Comparison of ENCODE assay signal across 17 cellular contexts in the genomic region with DNA sequence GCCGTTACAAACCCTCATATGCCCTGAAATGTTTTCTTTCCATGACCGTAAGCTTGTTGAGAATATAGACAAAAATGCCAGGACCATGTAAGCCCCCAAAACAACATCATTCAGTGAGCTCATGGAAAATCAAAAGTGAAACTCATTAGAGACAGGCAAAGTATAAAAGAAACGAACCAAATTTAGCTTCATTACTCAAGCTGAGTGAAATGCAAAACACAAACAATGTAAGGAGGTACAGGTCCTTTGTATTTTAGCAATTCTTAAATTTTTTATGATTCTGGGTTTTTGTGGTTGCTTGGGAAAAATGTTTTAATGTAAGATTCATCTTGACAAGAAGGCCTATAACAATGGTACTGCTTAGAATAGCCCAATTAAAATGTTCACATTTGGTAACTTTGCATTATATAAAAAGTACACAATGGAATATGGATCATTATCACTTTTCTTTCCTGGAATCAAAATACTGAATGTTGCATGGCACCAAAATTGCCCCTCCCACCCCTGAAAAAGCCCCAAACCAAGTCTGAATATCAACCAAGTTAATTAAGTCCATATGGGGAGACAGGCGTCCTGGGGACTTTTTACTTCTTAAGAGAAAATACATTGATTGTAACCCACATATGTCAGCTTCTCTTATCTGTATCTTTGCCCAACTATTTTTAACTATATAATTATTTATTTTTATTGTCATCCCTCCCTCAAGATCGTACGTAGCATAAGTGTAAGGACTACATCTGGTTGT.
DNase-seq lines count a peak whose midpoint lies in the region; TF ChIP-seq lines count a peak whose summit lies in the region.
"Had no signal": no experiment of that assay in that cellular context is flagged by ENCODE, and none has a peak within 500 bp of the region (broad histone marks: within the 10 kb centered on the region; RNA-seq: fewer than 3 reads in every experiment).

No MANE protein-coding gene starts in this region.

- no TSS peak for BruUV-seq in PC-9 (replicated peaks; lab: Mats Ljungman, UMichigan)

- POLR2A ChIA-PET in PC-9 (lab: Charles Lee; ENCODE audit: unreplicated experiment), result interaction anchor here (0.7 kb wide), 1 partner anchor 1343 kb away, joined by 3 read pairs; no protein-coding TSS in a partner anchor

- H3K27me3 ChIP-seq in skeletal muscle satellite cell (ENCODE audit: control insufficient read depth, insufficient read depth, low read length) (no peaks in the 10 kb centered on the region), PC-9 (ENCODE audit: insufficient read depth, low read depth) (no peaks in the 10 kb centered on the region), H9 (ENCODE audit: insufficient read depth, low read length) (no peaks in the 10 kb centered on the region)
- H3K27me3 ChIP-seq: ascending aorta, foreskin keratinocyte had no signal

- peak overlapping the region; percentile 11 for H3K4me2 ChIP-seq in skeletal muscle satellite cell (ENCODE audit: low read length)
- no peak overlapping the region for H3K4me2 ChIP-seq in PC-9
- no peak overlapping the region for H3K4me2 ChIP-seq in H9 (ENCODE audit: insufficient read depth, insufficient read length, low read length)

- H3K36me3 ChIP-seq in skeletal muscle satellite cell (ENCODE audit: insufficient read depth, low read length), result no peaks in the 10 kb centered on the region
- H3K36me3 ChIP-seq in PC-9 (ENCODE audit: low read depth), result no peaks in the 10 kb centered on the region
- H3K36me3 ChIP-seq: ascending aorta had no signal

- no peak overlapping the region for H2BK5ac ChIP-seq in H9 (ENCODE audit: insufficient read length, low read length)

- no peak overlapping the region for H2AK5ac ChIP-seq in H9 (ENCODE audit: insufficient read length, low read length)

- no peak for TF ChIP-seq CTCF in fibroblast of pulmonary artery (IDR thresholded peaks at IDR 0.05; ENCODE audit: low read length, missing control alignments)
- no peak for TF ChIP-seq CTCF in PC-9 (conservative IDR thresholded peaks at IDR 0.05)
- TF ChIP-seq CTCF in H9 (conservative IDR thresholded peaks at IDR 0.05), result no peak

- H3K18ac ChIP-seq in H9 (ENCODE audit: insufficient read length, low read depth, low read length), result no peak overlapping the region

- no peaks in the 10 kb centered on the region for H3K23me2 ChIP-seq in H9 (ENCODE audit: insufficient read length, low read depth, low read length, poor library complexity, severe bottlenecking)

- H3K79me1 ChIP-seq in H9 (ENCODE audit: insufficient read depth, low read depth, low read length, poor library complexity, severe bottlenecking), result no peaks in the 10 kb centered on the region

- H3K4me3 Mint-ChIP-seq in H9, result no peak overlapping the region
- H3K4me3 Mint-ChIP-seq: activated B cell treated with CpG ODN at 0.5 μM for 24 hours; natural killer cell treated with Interleukin-12 subunit alpha and Interleukin-12 subunit beta and Interleukin-15 and Interleukin-18, amount 100 ng/mL, for 72 hours; T-cell had no signal

- WGBS in H9 (ENCODE audit: extremely low coverage, insufficient read length, low lambda C conversion rate), result no CpG with 5 or more reads among the region's 6 CpGs

- no peaks in the 10 kb centered on the region for H3K79me2 ChIP-seq in PC-9 (ENCODE audit: low read depth)
- H3K79me2 ChIP-seq in H9 (ENCODE audit: insufficient read depth, low read length), result no peaks in the 10 kb centered on the region

- H3K27ac ChIP-seq in PC-9 (no peak overlapping the region), H9 (ENCODE audit: insufficient read length, low read depth, low read length) (no peak overlapping the region)
- H3K27ac ChIP-seq: ascending aorta, foreskin keratinocyte had no signal

- H2AFZ ChIP-seq in PC-9 (no peak overlapping the region), H9 (ENCODE audit: low read length) (no peak overlapping the region)

- no peaks in the 10 kb centered on the region; a peak in 1 of 5 replicates for H3K9me3 Mint-ChIP-seq in H9

- H3T11ph ChIP-seq in H9 (ENCODE audit: low read length), result no peak overlapping the region

- H3K56ac ChIP-seq in H9 (ENCODE audit: insufficient read length, low read depth, low read length), result no peak overlapping the region

- no peak overlapping the region for H4K8ac ChIP-seq in H9 (replicated peaks; ENCODE audit: insufficient read length, low read depth, low read length)

- H2BK15ac ChIP-seq in H9 (ENCODE audit: low read depth, low read length), result no peak overlapping the region

- H3K9me3 ChIP-seq in skeletal muscle satellite cell (replicated peaks; ENCODE audit: low read length) (no peaks in the 10 kb centered on the region), PC-9 (ENCODE audit: insufficient read depth, low read depth) (no peaks in the 10 kb centered on the region), H9 (ENCODE audit: control insufficient read depth, low read depth, low read length) (no peaks in the 10 kb centered on the region)
- H3K9me3 ChIP-seq: ascending aorta had no signal

- peak overlapping the region; percentile 24 for H3K4me3 ChIP-seq in fibroblast of pulmonary artery (replicated peaks; ENCODE audit: low read depth, low read length)
- no peak overlapping the region for H3K4me3 ChIP-seq in skeletal muscle satellite cell (ENCODE audit: low read length)
- no peak overlapping the region for H3K4me3 ChIP-seq in PC-9

- H4K5ac ChIP-seq in H9 (ENCODE audit: insufficient read length, low read depth, low read length), result no peak overlapping the region

- DNase-seq in ELR (ENCODE audit: low read depth), result peak; percentile 34
- DNase-seq in RPMI7951 (ENCODE audit: low read depth), result peak; percentile 48
- DNase-seq in fibroblast of pulmonary artery (ENCODE audit: low read depth), result peak; percentile 27
- no peak for DNase-seq in PC-9
- no peak for DNase-seq in NCI-H2196 treated with DMSO at 0.1 percent for 48 hours (lab: John Stamatoyannopoulos, UW; ENCODE audit: unreplicated experiment)
- DNase-seq in H9, result no peak
- DNase-seq in ureter (ENCODE audit: low spot score), result no peak
- DNase-seq: activated B cell treated with CpG ODN at 0.5 μM for 24 hours; DMS79; foreskin keratinocyte; NCI-H2081; NCI-H526; stimulated activated CD4-positive, alpha-beta T cell treated with anti-CD3 and anti-CD28 coated beads, Interleukin-1b, Interleukin-23, amount 100 ng/mL, for 48 hours; T-cell had no signal

- peaks cover 4% of the 10 kb centered on the region in 2 experiments; a peak in 3 of 4 replicates for H3K4me1 Mint-ChIP-seq in H9
- H3K4me1 Mint-ChIP-seq: activated B cell treated with CpG ODN at 0.5 μM for 24 hours, T-cell had no signal

- H3F3A ChIP-seq in PC-9 (ENCODE audit: insufficient read depth, low read depth), result no peaks in the 10 kb centered on the region

- H2BK12ac ChIP-seq in H9 (ENCODE audit: insufficient read length, low read depth, low read length), result no peak overlapping the region

- no peak overlapping the region for H3K4ac ChIP-seq in H9 (ENCODE audit: low read depth, low read length)

- intact Hi-C loops in PC-9 (cut with micrococcal nuclease; ENCODE audit: unreplicated experiment), result no loop called here

- H2BK120ac ChIP-seq in H9 (ENCODE audit: low read depth, low read length, poor library complexity, severe bottlenecking), result no peak overlapping the region

- H4K20me1 ChIP-seq in PC-9 (ENCODE audit: insufficient read depth), result no peaks in the 10 kb centered on the region
- H4K20me1 ChIP-seq in H9 (ENCODE audit: control insufficient read depth, insufficient read depth, insufficient read length), result no peaks in the 10 kb centered on the region

- H4K91ac ChIP-seq in H9 (ENCODE audit: insufficient read length, low read depth, low read length), result no peak overlapping the region

- no peaks in the 10 kb centered on the region for H3K9me2 ChIP-seq in PC-9 (ENCODE audit: insufficient read depth)

- H3K27me3 Mint-ChIP-seq in H9 (ENCODE audit: low read depth), result no peaks in the 10 kb centered on the region
- H3K27me3 Mint-ChIP-seq: activated B cell treated with CpG ODN at 0.5 μM for 24 hours; natural killer cell treated with Interleukin-12 subunit alpha and Interleukin-12 subunit beta and Interleukin-15 and Interleukin-18, amount 100 ng/mL, for 72 hours; T-cell had no signal

- H2BK20ac ChIP-seq in H9 (ENCODE audit: low read depth, low read length, poor library complexity, severe bottlenecking), result no peak overlapping the region

- peaks cover 7% of the 10 kb centered on the region for H3K4me1 ChIP-seq in skeletal muscle satellite cell (ENCODE audit: control insufficient read depth, insufficient read depth, low read length)
- no peaks in the 10 kb centered on the region for H3K4me1 ChIP-seq in PC-9 (replicated peaks; ENCODE audit: insufficient read depth)
- no peaks in the 10 kb centered on the region; the same call in 1 of the 2 replicates for H3K4me1 ChIP-seq in H9 (ENCODE audit: insufficient read depth, low read length)
- H3K4me1 ChIP-seq: ascending aorta, foreskin keratinocyte had no signal

- no peak overlapping the region for H3K14ac ChIP-seq in H9 (ENCODE audit: insufficient read depth, low read length)

- no peaks in the 10 kb centered on the region for H3K36me3 Mint-ChIP-seq in H9 (ENCODE audit: insufficient read depth in 1 of 3, low read depth in 3 of 3)
- H3K36me3 Mint-ChIP-seq: natural killer cell treated with Interleukin-12 subunit alpha and Interleukin-12 subunit beta and Interleukin-15 and Interleukin-18, amount 100 ng/mL, for 72 hours; T-cell had no signal

- no peak overlapping the region for H3K27ac Mint-ChIP-seq in H9
- H3K27ac Mint-ChIP-seq: activated B cell treated with CpG ODN at 0.5 μM for 24 hours; natural killer cell treated with Interleukin-12 subunit alpha and Interleukin-12 subunit beta and Interleukin-15 and Interleukin-18, amount 100 ng/mL, for 72 hours; T-cell had no signal

- H3K9ac ChIP-seq in skeletal muscle satellite cell (ENCODE audit: low read depth, low read length) (peak overlapping the region; percentile 1), H9 (ENCODE audit: extremely low read depth, insufficient read length, low read length) (no peak overlapping the region)

- CTCF ChIA-PET in PC-9 (lab: Charles Lee), result interaction anchor here (0.6 kb wide), 1 partner anchor 1922 kb away, joined by 3 read pairs; no protein-coding TSS in a partner anchor

- H3K23ac ChIP-seq in H9 (ENCODE audit: insufficient read length, low read depth, low read length), result no peak overlapping the region

Comparison
In these comparisons a context has a peak if more than half of its experiments do, and no peak if none do; other contexts are left out.
1. DNase-seq: peak in ELR (single experiment), RPMI7951 (single experiment) and fibroblast of pulmonary artery (single experiment); none in PC-9 (0 of 2), NCI-H2196 treated with DMSO at 0.1 percent for 48 hours (single experiment), H9 (single experiment) and ureter (single experiment).